Comparison of ENCODE assay signal across 2 cellular contexts in genomic region chr1:27532119-27532695, GRCh38.
TF ChIP-seq lines count a peak whose summit lies in the region.

No MANE protein-coding gene starts in this region.

TF ChIP-seq in HEK293, 187 proteins besides CTCF, POLR2A, EP300 and RAD21:
- TF ChIP-seq PRDM4 (tag by site-specific recombination; IDR thresholded peaks at IDR 0.05) (no peak), ZNF623 (tag by site-specific recombination; IDR thresholded peaks at IDR 0.05) (0 out of 2 replicates have a peak, but pooled peaks have one; percentile 14), ZSCAN30 (tag by site-specific recombination; IDR thresholded peaks at IDR 0.05) (no peak), ZNF645 (tag by site-specific recombination; IDR thresholded peaks at IDR 0.05) (no peak), ZNF311 (tag by site-specific recombination; IDR thresholded peaks at IDR 0.05; ENCODE audit: borderline replicate concordance) (no peak), ZNF692 (tag by site-specific recombination; IDR thresholded peaks at IDR 0.05) (peak; percentile 31; the same call in 1 of the 2 replicates), ZNF211 (tag by site-specific recombination; IDR thresholded peaks at IDR 0.05; ENCODE audit: low read depth) (no peak)

TF ChIP-seq in K562, 482 proteins besides CTCF, POLR2A, EP300 and RAD21:
- TF ChIP-seq CBX3 (IDR thresholded peaks at IDR 0.05; ENCODE audit: borderline replicate concordance in 1 of 2, low read length in 2 of 2) = no peak
- no peak for TF ChIP-seq ZNF77 (CRISPR knock-in tag; IDR thresholded peaks at IDR 0.05)
- peak; percentile 38 for TF ChIP-seq POLR2G (IDR thresholded peaks at IDR 0.05; ENCODE audit: low read depth, low read length)
- peak; percentile 68; the same call in 1 of the 2 replicates for TF ChIP-seq HBP1 (CRISPR knock-in tag; IDR thresholded peaks at IDR 0.05)
- no peak for TF ChIP-seq ZNF444 (CRISPR knock-in tag; IDR thresholded peaks at IDR 0.05)
- TF ChIP-seq GTF3C2 (IDR thresholded peaks at IDR 0.05; ENCODE audit: borderline replicate concordance, extremely low read depth, insufficient read length) = no peak
- no peak for TF ChIP-seq RB1 (IDR thresholded peaks at IDR 0.05; ENCODE audit: low read depth)
- TF ChIP-seq SMAD3 (CRISPR knock-in tag; conservative IDR thresholded peaks at IDR 0.05) = no peak
- peak; percentile 60 for TF ChIP-seq SUPT5H (IDR thresholded peaks at IDR 0.05)
- TF ChIP-seq ETS1 (conservative IDR thresholded peaks at IDR 0.05; ENCODE audit: control insufficient read depth, low read depth, low read length) = 0 out of 2 replicates have a peak, but pooled peaks have one; percentile 19
- peak; percentile 43 for TF ChIP-seq POLR2B (IDR thresholded peaks at IDR 0.05; ENCODE audit: low read depth, partially characterized antibody)
- TF ChIP-seq ZNF583 (CRISPR knock-in tag; IDR thresholded peaks at IDR 0.05) = no peak
- no peak for TF ChIP-seq PCBP1 (IDR thresholded peaks at IDR 0.05; ENCODE audit: low read depth, low read length, poor library complexity, severe bottlenecking)
- TF ChIP-seq NFATC3 (IDR thresholded peaks at IDR 0.05) = no peak
- TF ChIP-seq ELF4 (CRISPR knock-in tag; IDR thresholded peaks at IDR 0.05) = 0 out of 2 replicates have a peak, but pooled peaks have one; percentile 42
- TF ChIP-seq ZNF197 (CRISPR knock-in tag; IDR thresholded peaks at IDR 0.05; ENCODE audit: low read depth) = no peak
